ENCODE assay signal across 15 cellular contexts in genomic region chr10:36556468-36556867, GRCh38.
DNase-seq lines count a peak whose midpoint lies in the region; TF ChIP-seq lines count a peak whose summit lies in the region.
"Had no signal": no experiment of that assay in that cellular context is flagged by ENCODE, and none has a peak within 500 bp of the region (broad histone marks: within the 10 kb centered on the region; RNA-seq: fewer than 3 reads in every experiment).

No MANE protein-coding gene starts in this region.

- H3K9me3 Mint-ChIP-seq in osteocyte (ENCODE audit: unreplicated experiment) = no peaks in the 10 kb centered on the region
- H3K9me3 Mint-ChIP-seq: GM23338 had no signal

- peaks cover 41% of the 10 kb centered on the region for H3K4me1 Mint-ChIP-seq in osteocyte (ENCODE audit: unreplicated experiment)
- H3K4me1 Mint-ChIP-seq: CD4-positive, alpha-beta memory T cell; GM23338 had no signal

- no peaks in the 10 kb centered on the region for H3K27me3 Mint-ChIP-seq in osteocyte (ENCODE audit: unreplicated experiment)
- H3K27me3 Mint-ChIP-seq: CD4-positive, alpha-beta memory T cell had no signal

- H3K4me3 Mint-ChIP-seq in osteocyte (ENCODE audit: unreplicated experiment) = no peak overlapping the region
- H3K4me3 Mint-ChIP-seq: CD4-positive, alpha-beta memory T cell; GM23338 had no signal

- peak overlapping the region; percentile 59 for H3K27ac Mint-ChIP-seq in osteocyte (ENCODE audit: unreplicated experiment)
- H3K27ac Mint-ChIP-seq: CD4-positive, alpha-beta memory T cell; GM23338 had no signal

- no peak for TF ChIP-seq CTCF in osteocyte (IDR thresholded peaks at IDR 0.05)

- DNase-seq in M059J (ENCODE audit: low read depth) (peak; percentile 37), astrocyte of the hippocampus (ENCODE audit: low read depth, low spot score) (peak; percentile 34), osteocyte (ENCODE audit: extremely low spot score, unreplicated experiment) (no peak), iPS-NIHi7 (ENCODE audit: extremely low spot score) (no peak), NCI-H526 treated with DMSO at 0.1 percent for 48 hours (lab: John Stamatoyannopoulos, UW) (no peak)
- no peak for DNase-seq in stimulated activated CD4-positive, alpha-beta T cell treated with anti-CD3 and anti-CD28 coated beads, Interleukin-12 subunit alpha, Interleukin-12 subunit beta, amount 100 ng/mL, for 4 hours
- DNase-seq: C1 segment of cervical spinal cord; Calu3; CD4-positive, alpha-beta memory T cell; COR-L47; DMS79; EL; GDM1; HCEC 1CT had no signal

- H3K36me3 Mint-ChIP-seq in osteocyte (ENCODE audit: unreplicated experiment) = no peaks in the 10 kb centered on the region
- H3K36me3 Mint-ChIP-seq: CD4-positive, alpha-beta memory T cell had no signal

Comparison
In these comparisons a context has a peak if more than half of its experiments do, and no peak if none do; other contexts are left out.
1. DNase-seq: peak in M059J (single experiment) and astrocyte of the hippocampus (single experiment); none in osteocyte (single experiment), iPS-NIHi7 (single experiment), stimulated activated CD4-positive, alpha-beta T cell treated with anti-CD3 and anti-CD28 coated beads, Interleukin-12 subunit alpha, Interleukin-12 subunit beta, amount 100 ng/mL, for 4 hours (single experiment) and NCI-H526 treated with DMSO at 0.1 percent for 48 hours (single experiment).